In the genomic region with DNA sequence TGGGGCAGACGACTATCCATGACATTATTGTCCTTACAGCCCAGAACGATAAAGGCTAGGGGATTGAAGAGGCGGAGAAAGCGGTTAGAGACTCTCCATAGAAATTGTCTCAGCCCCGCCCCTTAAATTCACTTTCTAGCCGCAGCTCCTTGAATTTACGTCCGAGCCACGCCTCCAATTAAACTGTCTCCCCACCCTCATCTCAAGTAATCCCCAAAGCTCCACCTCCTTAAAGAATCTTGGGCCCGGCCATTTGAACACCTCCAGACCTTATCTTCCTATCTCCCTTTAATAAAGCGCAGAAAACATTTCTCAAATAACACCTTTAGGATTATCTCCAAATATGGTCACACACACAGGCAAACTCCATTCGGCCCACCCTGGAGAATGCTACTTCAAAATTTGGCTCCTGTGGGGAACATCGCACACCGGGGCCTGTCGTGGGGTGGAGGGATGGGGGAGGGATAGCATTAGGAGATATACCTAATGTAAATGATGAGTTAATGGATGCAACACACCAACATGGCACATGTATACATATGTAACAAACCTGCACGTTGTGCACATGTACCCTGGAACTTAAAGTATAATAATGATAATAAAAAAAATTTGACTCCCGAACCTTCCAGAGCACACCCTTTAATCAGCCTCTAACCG, we compare ENCODE assay signal across 8 cellular contexts. TPM values are rescaled to one million over a fixed set of nuclear protein-coding genes. Genes with fewer than 3 reads are reported as not detected.
DNase-seq lines count a peak whose midpoint lies in the region; ATAC-seq, FAIRE-seq and TF ChIP-seq lines count a peak whose summit lies in the region.

No MANE protein-coding gene starts in this region.

- H3K4me3 ChIP-seq in OCI-LY3 (ENCODE audit: low read length), result peak overlapping the region; percentile 99
- H3K4me3 ChIP-seq in brain microvascular endothelial cell (ENCODE audit: low read depth, low read length), result peak overlapping the region; percentile 52
- peak overlapping the region; percentile 78 for H3K4me3 ChIP-seq in iPS-18a (ENCODE audit: low read length)
- peak overlapping the region; percentile 72 to 81 (median 79) for H3K4me3 ChIP-seq in skeletal muscle tissue (ENCODE audit: low read length in 3 of 3)

- TF ChIP-seq CTCF in OCI-LY3 (IDR thresholded peaks at IDR 0.05; ENCODE audit: low read depth, low read length) (no peak), brain microvascular endothelial cell (IDR thresholded peaks at IDR 0.05; ENCODE audit: low read depth, low read length, missing control alignments) (no peak)

- H3K27ac ChIP-seq in OCI-LY3 (ENCODE audit: low read length) (0 out of 2 replicates have a peak overlapping the region, but pooled peaks have one; percentile 81), brain microvascular endothelial cell (peak overlapping the region; percentile 93), iPS-18a (ENCODE audit: low read length) (no peak overlapping the region), skeletal muscle tissue (ENCODE audit: low read depth, low read length) (peak overlapping the region; percentile 94)

- DNase-seq in DMS79 treated with DMSO at 0.1 percent for 48 hours (lab: John Stamatoyannopoulos, UW), result peak; percentile 84
- peak; percentile 60 for DNase-seq in brain microvascular endothelial cell
- DNase-seq in HTR-8/SVneo (ENCODE audit: insufficient read length, low spot score), result no peak

- H3K4me2 ChIP-seq in OCI-LY3 (ENCODE audit: low read length), result peak overlapping the region; percentile 94

- no peaks in the 10 kb centered on the region for H3K9me3 ChIP-seq in OCI-LY3 (ENCODE audit: insufficient read depth, low read length)
- H3K9me3 ChIP-seq in iPS-18a (ENCODE audit: control insufficient read depth, low read depth, low read length), result no peaks in the 10 kb centered on the region
- no peaks in the 10 kb centered on the region for H3K9me3 ChIP-seq in skeletal muscle tissue (ENCODE audit: control insufficient read depth in 3 of 3, low read length in 3 of 3)

- H3K4me1 ChIP-seq in OCI-LY3 (ENCODE audit: low read length) (peaks cover 6% of the 10 kb centered on the region; the same call in 1 of the 2 replicates), iPS-18a (ENCODE audit: control insufficient read depth, low read depth, low read length) (no peaks in the 10 kb centered on the region), skeletal muscle tissue (ENCODE audit: control insufficient read depth in 3 of 3, insufficient read depth in 3 of 3, low read length in 3 of 3) (peaks cover 0 to 9% (median 6%) of the 10 kb centered on the region in 3 donors)

- H3K9ac ChIP-seq in OCI-LY3 (ENCODE audit: low read length) (peak overlapping the region; percentile 99), iPS-18a (ENCODE audit: low read length) (no peak overlapping the region), skeletal muscle tissue (ENCODE audit: low read depth in 1 of 3, low read length in 3 of 3) (peak overlapping the region; percentile 71 to 87 (median 84))

- ATAC-seq in HG02884 (IDR thresholded peaks at IDR 0.05; ENCODE audit: unreplicated experiment) (peak; percentile 26), GM21786 (IDR thresholded peaks at IDR 0.05; ENCODE audit: unreplicated experiment) (no peak)

- H3K27me3 ChIP-seq in OCI-LY3 (ENCODE audit: low read depth, low read length) (no peaks in the 10 kb centered on the region), brain microvascular endothelial cell (replicated peaks) (no peaks in the 10 kb centered on the region), iPS-18a (ENCODE audit: control insufficient read depth, insufficient read depth, low read length) (peaks cover 5% of the 10 kb centered on the region), skeletal muscle tissue (ENCODE audit: control insufficient read depth in 3 of 3, insufficient read depth in 3 of 3, low read length in 3 of 3) (no peaks in the 10 kb centered on the region)

- H3K36me3 ChIP-seq in OCI-LY3 (replicated peaks; ENCODE audit: low read depth, low read length) (no peaks in the 10 kb centered on the region), brain microvascular endothelial cell (replicated peaks) (no peaks in the 10 kb centered on the region), iPS-18a (ENCODE audit: control insufficient read depth, low read depth, low read length) (no peaks in the 10 kb centered on the region), skeletal muscle tissue (ENCODE audit: control insufficient read depth in 3 of 3, insufficient read depth in 3 of 3, low read length in 3 of 3) (no peaks in the 10 kb centered on the region)

- H2AFZ ChIP-seq in OCI-LY3 (ENCODE audit: low read depth, low read length), result no peak overlapping the region

- H3K79me2 ChIP-seq in OCI-LY3 (ENCODE audit: low read length), result no peaks in the 10 kb centered on the region

- no peak for FAIRE-seq in HTR-8/SVneo (lab: Jason Lieb, UNC)

- in situ Hi-C loops in brain microvascular endothelial cell (cut with HindIII; ENCODE audit: low pct_ligation_motif_present, low sequenced_read_pairs), result no loop called here

- no peaks in the 10 kb centered on the region for H4K20me1 ChIP-seq in OCI-LY3 (ENCODE audit: insufficient read depth, low read length)

RNA-seq across cellular contexts. Expression of gene MAGIX, which starts 7.2 kb away (rescaled TPM):
- 2.1 TPM for total RNA-seq in skeletal muscle tissue

RNA-seq across cellular contexts. Expression of gene PLP2, which starts 16.3 kb away (rescaled TPM):
- total RNA-seq in skeletal muscle tissue, result 19.3 TPM

RNA-seq across cellular contexts. Expression of gene PRICKLE3, which starts 30.8 kb away (rescaled TPM):
- total RNA-seq in skeletal muscle tissue, result 2.6 TPM

RNA-seq across cellular contexts. Expression of gene GPKOW, which starts 31.8 kb away (rescaled TPM):
- total RNA-seq in skeletal muscle tissue, result 20.4 TPM

RNA-seq across cellular contexts. Expression of gene SYP, which starts 44.6 kb away (rescaled TPM):
- total RNA-seq in skeletal muscle tissue, result 1.0 TPM
